ENCODE assay signal across 17 cellular contexts in genomic region chr7:145928937-145929336, GRCh38.
"Had no signal": no experiment of that assay in that cellular context is flagged by ENCODE, and none has a peak within 500 bp of the region (broad histone marks: within the 10 kb centered on the region; RNA-seq: fewer than 3 reads in every experiment).

No MANE protein-coding gene starts in this region.

- H3K9me3 ChIP-seq: body of pancreas, prostate gland had no signal

- H3K4me3 ChIP-seq: body of pancreas, coronary artery, esophagus squamous epithelium, prostate gland, suprapubic skin had no signal

- ATAC-seq: activated CD8-positive, alpha-beta T cell treated with anti-CD3 and anti-CD28 coated beads, Interleukin-2, amount 10 ng/mL, durations not matched to agents 7 days and 5 days; activated naive CD4-positive, alpha-beta T cell treated with anti-CD3 and anti-CD28 coated beads, Interleukin-2, amount 50 U/mL, for 72 hours; activated T-cell treated with anti-CD3 and anti-CD28 coated beads, Interleukin-2, amount 50 U/mL, for 72 hours; body of pancreas; foreskin keratinocyte; sciatic nerve; stimulated activated naive CD8-positive, alpha-beta T cell treated with anti-CD3 and anti-CD28 coated beads, Interleukin-15, Interleukin-2, amounts not matched to agents 100 U/mL and 50 U/mL, for 24 hours had no signal

- H3K36me3 ChIP-seq: esophagus squamous epithelium, prostate gland, suprapubic skin had no signal

- DNase-seq: activated CD8-positive, alpha-beta memory T cell treated with anti-CD3 and anti-CD28 coated beads, Interleukin-2, amount 50 U/mL, for 48 hours; activated CD8-positive, alpha-beta T cell treated with anti-CD3 and anti-CD28 coated beads, Interleukin-2, amount 10 ng/mL, durations not matched to agents 7 days and 5 days; activated gamma-delta T cell; activated T-cell treated with anti-CD3 and anti-CD28 coated beads, Interleukin-2, amount 50 U/mL, for 72 hours; body of pancreas; central memory CD4-positive, alpha-beta T cell; effector CD4-positive, alpha-beta T cell; esophagus squamous epithelium; foreskin keratinocyte; nephron progenitor cell; occipital lobe; stimulated activated naive CD8-positive, alpha-beta T cell treated with anti-CD3 and anti-CD28 coated beads, Interleukin-15, Interleukin-2, amounts not matched to agents 100 U/mL and 50 U/mL, for 24 hours had no signal

- H3K4me1 ChIP-seq: body of pancreas, esophagus squamous epithelium, foreskin keratinocyte, prostate gland, suprapubic skin had no signal

- H3K27ac ChIP-seq: body of pancreas, coronary artery, esophagus squamous epithelium, foreskin keratinocyte, prostate gland, suprapubic skin had no signal

- H3K27me3 ChIP-seq: body of pancreas, esophagus squamous epithelium, foreskin keratinocyte, suprapubic skin had no signal
